In genomic region chr20:49983123-49983847, GRCh38 we compare ENCODE assay signal across 8 cellular contexts. TPM values are rescaled to one million over a fixed set of nuclear protein-coding genes. Genes with fewer than 3 reads are reported as not detected.
DNase-seq lines count a peak whose midpoint lies in the region; ATAC-seq and TF ChIP-seq lines count a peak whose summit lies in the region.

No MANE protein-coding gene starts in this region.

- H3K36me3 Mint-ChIP-seq in brain = peaks cover 11% of the 10 kb centered on the region

- H3K4me3 ChIP-seq in left ventricle myocardium inferior (peak overlapping the region; percentile 70), mesendoderm (ENCODE audit: low read length) (peak overlapping the region; percentile 93), uterus (peak overlapping the region; percentile 35 to 37)

- peaks cover 48% of the 10 kb centered on the region for H3K79me2 ChIP-seq in mesendoderm (ENCODE audit: control insufficient read depth, insufficient read depth, low read length)

- H4K8ac ChIP-seq in mesendoderm (ENCODE audit: low read depth, low read length) = no peak overlapping the region

- H3K9me3 Mint-ChIP-seq in brain = peaks cover 0 to 3% (median 0%) of the 10 kb centered on the region in 5 experiments

- no peaks in the 10 kb centered on the region for H3K9me3 ChIP-seq in left ventricle myocardium inferior (replicated peaks)
- no peaks in the 10 kb centered on the region for H3K9me3 ChIP-seq in uterus

- H3K4ac ChIP-seq in mesendoderm (ENCODE audit: low read depth, low read length) = peak overlapping the region; percentile 60

- peak overlapping the region; percentile 29 for H3K18ac ChIP-seq in mesendoderm (ENCODE audit: low read length)

- no CpG with 5 or more reads among the region's 24 CpGs for WGBS in mesendoderm (ENCODE audit: extremely low coverage, insufficient coverage, low lambda C conversion rate)

- H2BK15ac ChIP-seq in mesendoderm (replicated peaks; ENCODE audit: low read depth) = no peak overlapping the region

- no peak for TF ChIP-seq POLR2A in uterus (IDR thresholded peaks at IDR 0.05)

- H3K4me1 Mint-ChIP-seq in brain = peaks cover 73% of the 10 kb centered on the region

- H2BK5ac ChIP-seq in mesendoderm (ENCODE audit: low read length) = peak overlapping the region; percentile 76

- no peak for DNase-seq in left ventricle myocardium inferior
- DNase-seq in Right ventricle myocardium superior = no peak
- no peak for DNase-seq in mesendoderm
- DNase-seq in uterus = no peak
- DNase-seq in DMS53 treated with DMSO at 0.1 percent for 48 hours (lab: John Stamatoyannopoulos, UW; ENCODE audit: unreplicated experiment) = no peak
- no peak for DNase-seq in AML-193 (lab: John Stamatoyannopoulos, UW)
- no peak for DNase-seq in NCI-H446 treated with DMSO at 0.1 percent for 48 hours (lab: John Stamatoyannopoulos, UW)

- H3K23ac ChIP-seq in mesendoderm (ENCODE audit: low read length) = peak overlapping the region; percentile 17

- H3K56ac ChIP-seq in mesendoderm (ENCODE audit: low read length) = peak overlapping the region; percentile 97

- H3K27ac Mint-ChIP-seq in brain = peak overlapping the region; percentile 12 to 94 (median 72)

- H2BK120ac ChIP-seq in mesendoderm (ENCODE audit: low read depth, low read length) = no peak overlapping the region

- H3K4me2 ChIP-seq in mesendoderm (ENCODE audit: low read length) = peak overlapping the region; percentile 9

- H3K79me1 ChIP-seq in mesendoderm (ENCODE audit: low read length) = peaks cover 10% of the 10 kb centered on the region

- TF ChIP-seq CTCF in left ventricle myocardium inferior (IDR thresholded peaks at IDR 0.05; ENCODE audit: borderline replicate concordance) (no peak), brain (conservative IDR thresholded peaks at IDR 0.05) (no peak), uterus (IDR thresholded peaks at IDR 0.05) (no peak)

- H3K9ac ChIP-seq in mesendoderm (ENCODE audit: low read length) = peak overlapping the region; percentile 98

- H3K27me3 ChIP-seq in left ventricle myocardium inferior (ENCODE audit: low read depth) = no peaks in the 10 kb centered on the region
- no peaks in the 10 kb centered on the region for H3K27me3 ChIP-seq in mesendoderm (ENCODE audit: insufficient read depth, low read length, poor library complexity)
- H3K27me3 ChIP-seq in uterus = no peaks in the 10 kb centered on the region

- H3K27ac ChIP-seq in left ventricle myocardium inferior (replicated peaks) (peak overlapping the region; percentile 76), mesendoderm (ENCODE audit: low read depth, low read length) (no peak overlapping the region), uterus (peak overlapping the region; percentile 44 to 74)

- no peak overlapping the region for H4K5ac ChIP-seq in mesendoderm (ENCODE audit: low read length)

- H2AK5ac ChIP-seq in mesendoderm (ENCODE audit: low read length) = no peak overlapping the region

- H3K4me3 Mint-ChIP-seq in brain = peak overlapping the region; percentile 80 to 90 (median 88)

- H3K27me3 Mint-ChIP-seq in brain = peaks cover 29% of the 10 kb centered on the region

- intact Hi-C loops in left ventricle myocardium inferior (cut with micrococcal nuclease) = loop anchor here (10.0 kb wide), 1 partner anchor 192 kb away; no protein-coding TSS in a partner anchor
- intact Hi-C loops in Right ventricle myocardium superior (cut with DNase I) = loop anchor here (5.0 kb wide), 2 partner anchors 104 to 194 kb away; no protein-coding TSS in a partner anchor
- intact Hi-C loops in uterus (cut with DNase I; ENCODE audit: low total_unique reads) = loop anchor here (5.0 to 10.0 kb wide), 2 partner anchors 89 to 192 kb away; no protein-coding TSS in a partner anchor

- H3K4me1 ChIP-seq in left ventricle myocardium inferior = peaks cover 74% of the 10 kb centered on the region
- H3K4me1 ChIP-seq in mesendoderm (ENCODE audit: control insufficient read depth, low read depth, low read length) = peaks cover 14% of the 10 kb centered on the region
- peaks cover 0 to 20% of the 10 kb centered on the region in 2 donors for H3K4me1 ChIP-seq in uterus

- no peak for ATAC-seq in Right ventricle myocardium superior (ENCODE audit: poor library complexity)

- H3K36me3 ChIP-seq in left ventricle myocardium inferior (no peaks in the 10 kb centered on the region), mesendoderm (ENCODE audit: control insufficient read depth, insufficient read depth, low read length) (peaks cover 3% of the 10 kb centered on the region), uterus (no peaks in the 10 kb centered on the region)

RNA-seq across cellular contexts. Expression of gene SNAI1, which starts 0.5 kb away (rescaled TPM):
- total RNA-seq in left ventricle myocardium inferior (0.69 TPM), Right ventricle myocardium superior (0.81 TPM), uterus (10 to 100 TPM in 1 of 4 donors, 1 to 10 TPM in 3; 1.0 to 15.4 (median 4.5) TPM)
- 6.0 TPM for polyA plus RNA-seq in brain (ENCODE audit: insufficient read depth, low read depth, low replicate concordance)
- 23.6 TPM for polyA plus RNA-seq in mesendoderm (2013, experiment 1 of 2)
- polyA plus RNA-seq in mesendoderm (2013, experiment 2 of 2) = 20.7 TPM

RNA-seq across cellular contexts. Expression of gene RNF114, which starts 47.1 kb away (rescaled TPM):
- total RNA-seq in left ventricle myocardium inferior (50.8 TPM), Right ventricle myocardium superior (52.1 TPM), uterus (100 to 1,000 TPM in 2 of 4 donors, 10 to 100 TPM in 2; 37.6 to 118 (median 88.0) TPM)
- 82.0 TPM for polyA plus RNA-seq in brain (ENCODE audit: insufficient read depth, low read depth, low replicate concordance)
- polyA plus RNA-seq in mesendoderm (2013, experiment 1 of 2) = 60.4 TPM
- 60.4 TPM for polyA plus RNA-seq in mesendoderm (2013, experiment 2 of 2)

Comparison
In these comparisons a context has a peak if more than half of its experiments do, and no peak if none do; other contexts are left out.
1. H3K4me3 ChIP-seq: peak in every context shown above with its lines; median percentile 93 in mesendoderm; 70 in left ventricle myocardium inferior; 36 in uterus.